Comparison of ENCODE assay signal across 7 cellular contexts in genomic region chr9:105053209-105053652, GRCh38.
DNase-seq lines count a peak whose midpoint lies in the region; ATAC-seq and TF ChIP-seq lines count a peak whose summit lies in the region.

No MANE protein-coding gene starts in this region.

- no peaks in the 10 kb centered on the region for H3K36me3 ChIP-seq in right atrium auricular region

- peaks cover 2 to 4% (median 3%) of the 10 kb centered on the region in 3 donors for H3K27me3 Mint-ChIP-seq in immature natural killer cell (ENCODE audit: low read depth in 3 of 3)

- peak overlapping the region; percentile 67 to 84 for H3K27ac Mint-ChIP-seq in activated naive CD4-positive, alpha-beta T cell treated with anti-CD3 and anti-CD28 coated beads, Interleukin-2, amount 50 U/mL, for 72 hours
- H3K27ac Mint-ChIP-seq in immature natural killer cell, result no peak overlapping the region

- TF ChIP-seq CTCF in right atrium auricular region (IDR thresholded peaks at IDR 0.05), result no peak

- no peaks in the 10 kb centered on the region for H3K4me1 ChIP-seq in right atrium auricular region

- DNase-seq in HK-2 (ENCODE audit: unreplicated experiment) (peak; percentile 83), renal cortical epithelial cell (ENCODE audit: low read depth) (peak; percentile 95), right atrium auricular region (ENCODE audit: low spot score) (no peak), immature natural killer cell (no peak), NCI-H446 treated with DMSO at 0.1 percent for 48 hours (lab: John Stamatoyannopoulos, UW) (no peak)
- DNase-seq in activated naive CD4-positive, alpha-beta T cell treated with anti-CD3 and anti-CD28 coated beads, Interleukin-2, amount 50 U/mL, for 72 hours (ENCODE audit: low spot score in 2 of 2), result peak; percentile 67 to 71

- H3K4me1 Mint-ChIP-seq in immature natural killer cell, result no peaks in the 10 kb centered on the region

- peaks cover 5 to 18% of the 10 kb centered on the region in 2 donors for H3K36me3 Mint-ChIP-seq in activated naive CD4-positive, alpha-beta T cell treated with anti-CD3 and anti-CD28 coated beads, Interleukin-2, amount 50 U/mL, for 72 hours
- no peaks in the 10 kb centered on the region for H3K36me3 Mint-ChIP-seq in immature natural killer cell

- no peak overlapping the region for H3K27ac ChIP-seq in right atrium auricular region

- peak; percentile 92 for ATAC-seq in GM19025 (IDR thresholded peaks at IDR 0.05; ENCODE audit: low read depth, unreplicated experiment)
- peak; percentile 97 to 98 for ATAC-seq in activated naive CD4-positive, alpha-beta T cell treated with anti-CD3 and anti-CD28 coated beads, Interleukin-2, amount 50 U/mL, for 72 hours

- H3K4me3 ChIP-seq in right atrium auricular region, result no peak overlapping the region

- H3K9me3 ChIP-seq in right atrium auricular region, result no peaks in the 10 kb centered on the region

- no peaks in the 10 kb centered on the region for H3K27me3 ChIP-seq in right atrium auricular region

- H3K9me3 Mint-ChIP-seq in activated naive CD4-positive, alpha-beta T cell treated with anti-CD3 and anti-CD28 coated beads, Interleukin-2, amount 50 U/mL, for 72 hours, result peaks cover 3 to 13% of the 10 kb centered on the region in 2 donors
- no peaks in the 10 kb centered on the region for H3K9me3 Mint-ChIP-seq in immature natural killer cell

- H3K4me3 Mint-ChIP-seq in immature natural killer cell, result no peak overlapping the region

Comparison
In these comparisons a context has a peak if more than half of its experiments do, and no peak if none do; other contexts are left out.
1. DNase-seq: peak in HK-2 (single experiment), activated naive CD4-positive, alpha-beta T cell treated with anti-CD3 and anti-CD28 coated beads, Interleukin-2, amount 50 U/mL, for 72 hours (2 of 2) and renal cortical epithelial cell (single experiment); none in right atrium auricular region (single experiment), immature natural killer cell (0 of 3) and NCI-H446 treated with DMSO at 0.1 percent for 48 hours (single experiment).
2. H3K27ac Mint-ChIP-seq: peak in activated naive CD4-positive, alpha-beta T cell treated with anti-CD3 and anti-CD28 coated beads, Interleukin-2, amount 50 U/mL, for 72 hours (2 of 2); none in immature natural killer cell (0 of 6).